In genomic region chr12:79073506-79073905, GRCh38 we compare ENCODE assay signal across 20 cellular contexts.
DNase-seq lines count a peak whose midpoint lies in the region; ATAC-seq, FAIRE-seq and TF ChIP-seq lines count a peak whose summit lies in the region.
"Had no signal": no experiment of that assay in that cellular context is flagged by ENCODE, and none has a peak within 500 bp of the region (broad histone marks: within the 10 kb centered on the region; RNA-seq: fewer than 3 reads in every experiment).

No MANE protein-coding gene starts in this region.

- H3K27me3 ChIP-seq in HepG2 (ENCODE audit: control insufficient read depth in 1 of 2, insufficient read depth in 2 of 2, low read length in 2 of 2): no peaks in the 10 kb centered on the region
- H3K27me3 ChIP-seq in right lobe of liver: no peaks in the 10 kb centered on the region
- no peaks in the 10 kb centered on the region for H3K27me3 ChIP-seq in H9 (ENCODE audit: insufficient read depth, low read length)
- H3K27me3 ChIP-seq: BE2C, BLaER1 had no signal

- FAIRE-seq in HepG2 (lab: Jason Lieb, UNC): no peak
- FAIRE-seq: G401.6, GM12891, GM19239 had no signal

- H3K4me3 ChIP-seq in HepG2 (replicated peaks in 1 of 3; ENCODE audit: insufficient read depth in 1 of 3, low read depth in 2 of 3, low read length in 3 of 3) (no peak overlapping the region), right lobe of liver (no peak overlapping the region)
- H3K4me3 ChIP-seq: BLaER1 had no signal

- H2BK20ac ChIP-seq in H9 (ENCODE audit: low read depth, low read length, poor library complexity, severe bottlenecking): no peak overlapping the region

- TF ChIP-seq EP300 in HepG2 (IDR thresholded peaks at IDR 0.05; ENCODE audit: low read depth in 2 of 2, low read length in 2 of 2) (no peak), HepG2 (CRISPR knock-in tag; IDR thresholded peaks at IDR 0.05; ENCODE audit: borderline replicate concordance) (no peak)

- no peak overlapping the region for H3K14ac ChIP-seq in H9 (ENCODE audit: insufficient read depth, low read length)

- H3K4me2 ChIP-seq in HepG2 (ENCODE audit: low read depth, low read length) (no peak overlapping the region), H9 (ENCODE audit: insufficient read depth, insufficient read length, low read length) (no peak overlapping the region)
- H3K4me2 ChIP-seq: BLaER1 had no signal

- no peak overlapping the region for H2AK5ac ChIP-seq in H9 (ENCODE audit: insufficient read length, low read length)

- H2BK120ac ChIP-seq in H9 (ENCODE audit: low read depth, low read length, poor library complexity, severe bottlenecking): no peak overlapping the region

- no peak overlapping the region for H3T11ph ChIP-seq in H9 (ENCODE audit: low read length)

- H3K23ac ChIP-seq in H9 (ENCODE audit: insufficient read length, low read depth, low read length): no peak overlapping the region

- H3K4me1 ChIP-seq in HepG2 (ENCODE audit: insufficient read depth, low read length) (no peaks in the 10 kb centered on the region), right lobe of liver (no peaks in the 10 kb centered on the region), H9 (ENCODE audit: insufficient read depth, low read length) (no peaks in the 10 kb centered on the region; the same call in 1 of the 2 replicates)
- H3K4me1 ChIP-seq: BLaER1 had no signal

- peak overlapping the region; percentile 43 to 94 (median 85); a peak in 2 of 7 replicates for H3K27ac Mint-ChIP-seq in H9
- H3K27ac Mint-ChIP-seq: CD4-positive, alpha-beta memory T cell; CD4-positive, CD25-positive, alpha-beta regulatory T cell; CD8-positive, alpha-beta memory T cell had no signal

- peaks cover 5 to 9% of the 10 kb centered on the region in 2 experiments for H3K4me1 Mint-ChIP-seq in H9
- H3K4me1 Mint-ChIP-seq: CD14-positive monocyte; CD4-positive, alpha-beta memory T cell; CD4-positive, CD25-positive, alpha-beta regulatory T cell; CD8-positive, alpha-beta memory T cell had no signal

- 2% methylated on average over 2 of the region's 2 CpGs for WGBS in HepG2 (ENCODE audit: low lambda C conversion rate)
- 30% methylated on average over 1 of the region's 2 CpGs for WGBS in right lobe of liver (ENCODE audit: insufficient coverage, low coverage, low lambda C conversion rate, missing lambda C conversion rate)
- WGBS in H9 (ENCODE audit: extremely low coverage, insufficient read length, low lambda C conversion rate): no CpG with 5 or more reads among the region's 2 CpGs

- H3K18ac ChIP-seq in H9 (ENCODE audit: insufficient read length, low read depth, low read length): no peak overlapping the region

- H4K91ac ChIP-seq in H9 (ENCODE audit: insufficient read length, low read depth, low read length): no peak overlapping the region

- H3K36me3 ChIP-seq in HepG2 (replicated peaks in 1 of 2; ENCODE audit: control insufficient read depth in 1 of 2, insufficient read depth in 2 of 2, low read length in 2 of 2) (no peaks in the 10 kb centered on the region), right lobe of liver (no peaks in the 10 kb centered on the region)

- no peaks in the 10 kb centered on the region for H3K23me2 ChIP-seq in H9 (ENCODE audit: insufficient read length, low read depth, low read length, poor library complexity, severe bottlenecking)

- no peak overlapping the region for H2BK5ac ChIP-seq in H9 (ENCODE audit: insufficient read length, low read length)

- no peaks in the 10 kb centered on the region for H3K27me3 Mint-ChIP-seq in H9 (ENCODE audit: low read depth)
- H3K27me3 Mint-ChIP-seq: CD4-positive, alpha-beta memory T cell; CD4-positive, CD25-positive, alpha-beta regulatory T cell had no signal

- H4K20me1 ChIP-seq in HepG2 (ENCODE audit: insufficient read depth, low read length) (no peaks in the 10 kb centered on the region), H9 (ENCODE audit: control insufficient read depth, insufficient read depth, insufficient read length) (no peaks in the 10 kb centered on the region)

- H2BK12ac ChIP-seq in H9 (ENCODE audit: insufficient read length, low read depth, low read length): no peak overlapping the region

- intact Hi-C loops in HepG2 (cut with micrococcal nuclease; ENCODE audit: unreplicated experiment): no loop called here
- intact Hi-C loops in right lobe of liver (cut with DNase I): no loop called here

- no peak overlapping the region for H2AFZ ChIP-seq in HepG2 (ENCODE audit: low read length)
- no peak overlapping the region for H2AFZ ChIP-seq in H9 (ENCODE audit: low read length)

- TF ChIP-seq CTCF in HepG2 (CRISPR knock-in tag; IDR thresholded peaks at IDR 0.05) (no peak), right lobe of liver (IDR thresholded peaks at IDR 0.05) (no peak), H9 (conservative IDR thresholded peaks at IDR 0.05) (no peak)

- H2BK15ac ChIP-seq in H9 (ENCODE audit: low read depth, low read length): no peak overlapping the region

- in situ Hi-C loops in HepG2 (cut with HindIII; ENCODE audit: extremely low pct_ligation_motif_present, low pct_unique_long_range_greater_than_20kb): no loop called here

- no peak overlapping the region for H3K4ac ChIP-seq in H9 (ENCODE audit: low read depth, low read length)

- H3K27ac ChIP-seq in HepG2 (ENCODE audit: extremely low read length, insufficient read depth, low read length) (no peak overlapping the region), right lobe of liver (no peak overlapping the region), H9 (ENCODE audit: insufficient read length, low read depth, low read length) (no peak overlapping the region)
- H3K27ac ChIP-seq: 22Rv1, BLaER1 had no signal

- H3K9me3 ChIP-seq in HepG2 (ENCODE audit: low read length): no peaks in the 10 kb centered on the region
- no peaks in the 10 kb centered on the region for H3K9me3 ChIP-seq in right lobe of liver
- no peaks in the 10 kb centered on the region for H3K9me3 ChIP-seq in H9 (ENCODE audit: control insufficient read depth, low read depth, low read length)
- H3K9me3 ChIP-seq: BE2C, BLaER1 had no signal

- TF ChIP-seq POLR2A in HepG2 (IDR thresholded peaks at IDR 0.05; ENCODE audit: insufficient read depth in 1 of 2, low read depth in 2 of 2, low read length in 2 of 2): no peak
- no peak for TF ChIP-seq POLR2A in right lobe of liver (IDR thresholded peaks at IDR 0.05)

- H3K9ac ChIP-seq in HepG2 (ENCODE audit: insufficient read depth, low read depth, low read length) (no peak overlapping the region), H9 (ENCODE audit: extremely low read depth, insufficient read length, low read length) (no peak overlapping the region)
- H3K9ac ChIP-seq: BLaER1 had no signal

- H3K79me2 ChIP-seq in HepG2 (ENCODE audit: insufficient read depth, low read length): no peaks in the 10 kb centered on the region
- no peaks in the 10 kb centered on the region for H3K79me2 ChIP-seq in H9 (ENCODE audit: insufficient read depth, low read length)

- DNase-seq in HepG2 (ENCODE audit: low spot score) (no peak), right lobe of liver (no peak), H9 (no peak)
- DNase-seq in activated CD4-positive, CD25-positive, alpha-beta regulatory T cell (lab: John Stamatoyannopoulos, UW): no peak
- DNase-seq: ACHN; BE2C; C1 segment of cervical spinal cord; CD4-positive, alpha-beta memory T cell; CD4-positive, CD25-positive, alpha-beta regulatory T cell; CD8-positive, alpha-beta memory T cell; COR-L47; DMS79 treated with DMSO at 0.1 percent for 48 hours; GF-D8 had no signal

- no peaks in the 10 kb centered on the region for H3K9me3 Mint-ChIP-seq in H9

- no peaks in the 10 kb centered on the region for H3K79me1 ChIP-seq in H9 (ENCODE audit: insufficient read depth, low read depth, low read length, poor library complexity, severe bottlenecking)

- H3K4me3 Mint-ChIP-seq in H9: no peak overlapping the region
- H3K4me3 Mint-ChIP-seq: CD14-positive monocyte; CD4-positive, alpha-beta memory T cell; CD4-positive, CD25-positive, alpha-beta regulatory T cell; CD8-positive, alpha-beta memory T cell had no signal

- TF ChIP-seq RAD21 in HepG2 (CRISPR knock-in tag; IDR thresholded peaks at IDR 0.05): no peak

- H4K5ac ChIP-seq in H9 (ENCODE audit: insufficient read length, low read depth, low read length): no peak overlapping the region

- POLR2A ChIA-PET in HepG2 (lab: Yijun Ruan, JAX): no interaction called here

- no peaks in the 10 kb centered on the region for H3K36me3 Mint-ChIP-seq in H9 (ENCODE audit: insufficient read depth in 1 of 3, low read depth in 3 of 3)
- H3K36me3 Mint-ChIP-seq: CD14-positive monocyte; CD4-positive, alpha-beta memory T cell; CD4-positive, CD25-positive, alpha-beta regulatory T cell; CD8-positive, alpha-beta memory T cell had no signal

- CTCF ChIA-PET in HepG2 (lab: Yijun Ruan, JAX; ENCODE audit: low intra/inter-chr PET ratio, low total read pairs): no interaction called here

- no TSS peak for BruUV-seq in HepG2 (replicated peaks; lab: Mats Ljungman, UMichigan)

- H4K8ac ChIP-seq in H9 (replicated peaks; ENCODE audit: insufficient read length, low read depth, low read length): no peak overlapping the region

- no peak overlapping the region for H3K56ac ChIP-seq in H9 (ENCODE audit: insufficient read length, low read depth, low read length)

- ATAC-seq in HepG2 (no peak), right lobe of liver (no peak), GM21447 (IDR thresholded peaks at IDR 0.05; ENCODE audit: unreplicated experiment) (no peak)

TF ChIP-seq in HepG2, 621 proteins besides CTCF, POLR2A, EP300 and RAD21:
- TF ChIP-seq MED8 (CRISPR knock-in tag; IDR thresholded peaks at IDR 0.05; ENCODE audit: insufficient replicate concordance) (no peak), MAFK (conservative IDR thresholded peaks at IDR 0.05 in 1 of 2, IDR thresholded peaks at IDR 0.05 in 1 of 2; ENCODE audit: low read length in 2 of 2) (peak; percentile 34 to 79; a peak in 3 of 4 replicates), ZBTB37 (CRISPR knock-in tag; IDR thresholded peaks at IDR 0.05) (no peak)
